Comparison of ENCODE assay signal across 8 cellular contexts in the genomic region with DNA sequence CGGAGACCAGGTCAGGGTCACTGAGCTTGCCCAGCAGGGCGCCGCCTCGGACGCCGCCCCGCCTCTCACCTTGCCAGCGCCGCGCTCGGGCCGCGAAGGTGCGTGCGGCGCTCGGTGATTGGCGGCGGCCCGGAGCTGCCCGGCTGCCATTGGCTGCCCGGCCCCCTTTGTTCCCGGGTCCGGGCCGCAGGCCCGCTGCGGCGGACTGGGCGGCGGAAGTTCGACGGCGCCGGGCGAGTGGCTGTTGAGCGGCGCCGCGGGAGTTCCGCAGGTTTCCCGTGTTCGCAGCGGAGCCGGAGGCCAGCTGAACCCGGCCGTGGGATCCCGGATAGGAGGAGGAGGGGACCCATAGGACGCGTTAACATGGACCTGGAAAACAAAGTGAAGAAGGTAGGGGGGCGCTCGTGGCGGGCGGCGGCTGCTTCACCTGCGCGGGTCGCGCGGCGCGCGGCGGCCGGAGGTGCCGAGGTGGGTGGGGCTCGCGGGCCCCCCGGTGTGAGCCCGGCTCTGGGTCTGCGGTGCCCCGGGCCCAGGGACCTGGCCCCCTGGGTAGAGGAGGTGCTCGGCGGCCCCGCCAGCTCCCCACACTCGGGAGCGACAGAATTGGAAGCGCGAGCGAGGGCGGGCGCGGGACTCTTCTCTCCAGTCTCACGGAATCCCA. TPM values are rescaled to one million over a fixed set of nuclear protein-coding genes. Genes with fewer than 3 reads are reported as not detected.
A peak's percentile ranks its signal among the peaks of the same experiment; 100 is the strongest.
DNase-seq lines count a peak whose midpoint lies in the region; ATAC-seq and TF ChIP-seq lines count a peak whose summit lies in the region.

A gene with protein sequence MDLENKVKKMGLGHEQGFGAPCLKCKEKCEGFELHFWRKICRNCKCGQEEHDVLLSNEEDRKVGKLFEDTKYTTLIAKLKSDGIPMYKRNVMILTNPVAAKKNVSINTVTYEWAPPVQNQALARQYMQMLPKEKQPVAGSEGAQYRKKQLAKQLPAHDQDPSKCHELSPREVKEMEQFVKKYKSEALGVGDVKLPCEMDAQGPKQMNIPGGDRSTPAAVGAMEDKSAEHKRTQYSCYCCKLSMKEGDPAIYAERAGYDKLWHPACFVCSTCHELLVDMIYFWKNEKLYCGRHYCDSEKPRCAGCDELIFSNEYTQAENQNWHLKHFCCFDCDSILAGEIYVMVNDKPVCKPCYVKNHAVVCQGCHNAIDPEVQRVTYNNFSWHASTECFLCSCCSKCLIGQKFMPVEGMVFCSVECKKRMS (plus strand): TSS at position 195 of the 661 bp plus-strand sequence. CDS start 169 bp downstream, at position 364.

- H3K27me3 ChIP-seq in DOHH2 (ENCODE audit: control insufficient read depth, low read length) (no peaks in the 10 kb centered on the region), iPS-15b (ENCODE audit: control insufficient read depth, insufficient read depth, low read length) (peaks cover 19% of the 10 kb centered on the region), spleen (replicated peaks in 1 of 7) (no peaks in the 10 kb centered on the region)

- H3K27ac ChIP-seq in DOHH2 (ENCODE audit: low read depth, low read length) (peak within 1 kb of the TSS; percentile 80), angular gyrus (ENCODE audit: low read depth, low read length) (peak within 1 kb of the TSS; percentile 51), spleen (peak within 1 kb of the TSS; percentile 88 to 97 (median 95))

- ATAC-seq in GM21529 (IDR thresholded peaks at IDR 0.05; ENCODE audit: unreplicated experiment) = peak; percentile 78
- peak; percentile 60 for ATAC-seq in T-helper 17 cell

- TF ChIP-seq EP300 in Ishikawa (IDR thresholded peaks at IDR 0.05; ENCODE audit: borderline replicate concordance) = no peak; the same call in 1 of the 2 replicates

- H3K4me3 Mint-ChIP-seq in T-helper 17 cell = peak within 1 kb of the TSS; percentile 93

- DNase-seq in T-helper 17 cell = peak; percentile 42 to 61 (median 52)
- DNase-seq in spleen = peak; percentile 96
- DNase-seq in midbrain (lab: John Stamatoyannopoulos, UW) = no peak

- H3K4me2 ChIP-seq in DOHH2 (ENCODE audit: low read length) = peak within 1 kb of the TSS; percentile 92

- no peaks in the 10 kb centered on the region for H3K27me3 Mint-ChIP-seq in T-helper 17 cell

- H3K4me1 ChIP-seq in DOHH2 (ENCODE audit: control insufficient read depth, low read length) (peaks cover 30% of the 10 kb centered on the region), iPS-15b (ENCODE audit: control insufficient read depth, insufficient read depth, low read length) (no peaks in the 10 kb centered on the region), spleen (peaks cover 31 to 56% (median 45%) of the 10 kb centered on the region in 6 donors)

- 0 to 1% (median 1%) methylated on average over 42 to 83 of the region's 83 CpGs for whole genome bisulfite sequencing in spleen, 5 donors

- H3K4me3 ChIP-seq in DOHH2 (ENCODE audit: low read length) (peak within 1 kb of the TSS; percentile 90), iPS-15b (ENCODE audit: low read depth, low read length) (peak within 1 kb of the TSS; percentile 62), spleen (peak within 1 kb of the TSS; percentile 63 to 89 (median 74))

- peaks cover 10% of the 10 kb centered on the region for H3F3A ChIP-seq in DOHH2 (ENCODE audit: control insufficient read depth, insufficient read depth)

- H3K36me3 ChIP-seq in DOHH2 (ENCODE audit: control insufficient read depth, low read length) = peaks cover 6% of the 10 kb centered on the region; the same call in 1 of the 2 replicates
- H3K36me3 ChIP-seq in iPS-15b (ENCODE audit: control insufficient read depth, insufficient read depth, low read length) = no peaks in the 10 kb centered on the region
- no peaks in the 10 kb centered on the region for H3K36me3 ChIP-seq in spleen

- H3K27ac Mint-ChIP-seq in T-helper 17 cell = peak within 1 kb of the TSS; percentile 98

- peaks cover 45% of the 10 kb centered on the region for H3K79me2 ChIP-seq in DOHH2 (ENCODE audit: control insufficient read depth, low read length)

- no peak for TF ChIP-seq RAD21 in Ishikawa (IDR thresholded peaks at IDR 0.05; ENCODE audit: low read depth)

- no peaks in the 10 kb centered on the region for H3K9me2 ChIP-seq in DOHH2 (replicated peaks; ENCODE audit: control insufficient read depth, low read length)

- peak within 1 kb of the TSS; percentile 16 for H3K9ac ChIP-seq in iPS-15b (ENCODE audit: low read depth, low read length)

- H3K9me3 ChIP-seq in DOHH2 (ENCODE audit: control insufficient read depth, insufficient read depth, low read length) (no peaks in the 10 kb centered on the region), T-helper 17 cell (ENCODE audit: control insufficient read depth, low read length, poor library complexity, severe bottlenecking) (no peaks in the 10 kb centered on the region), iPS-15b (ENCODE audit: control insufficient read depth, insufficient read depth, low read length) (no peaks in the 10 kb centered on the region), spleen (no peaks in the 10 kb centered on the region)

- TF ChIP-seq CTCF in DOHH2 (IDR thresholded peaks at IDR 0.05; ENCODE audit: low read depth, low read length, poor library complexity, severe bottlenecking) (peak; percentile 31), spleen (IDR thresholded peaks at IDR 0.05 in 8 of 11, conservative IDR thresholded peaks at IDR 0.05 in 3 of 11) (peak in 2 of 11 experiments; percentile 8 to 26)

- H3K36me3 Mint-ChIP-seq in T-helper 17 cell (ENCODE audit: low read depth) = no peaks in the 10 kb centered on the region

- TF ChIP-seq POLR2A in spleen (IDR thresholded peaks at IDR 0.05) = peak in 2 of 3 donors; percentile 9 to 59

- intact Hi-C loops in spleen (cut with DNase I; ENCODE audit: low total_unique reads) = no loop called here

- H4K20me1 ChIP-seq in DOHH2 (ENCODE audit: control insufficient read depth, insufficient read depth, low read depth, low read length) = peaks cover 12% of the 10 kb centered on the region; the same call in 1 of the 2 replicates

- peaks cover 39% of the 10 kb centered on the region for H3K4me1 Mint-ChIP-seq in T-helper 17 cell

TF ChIP-seq in Ishikawa, 13 proteins besides CTCF, POLR2A, EP300 and RAD21:
- TF ChIP-seq, protein P1, sequence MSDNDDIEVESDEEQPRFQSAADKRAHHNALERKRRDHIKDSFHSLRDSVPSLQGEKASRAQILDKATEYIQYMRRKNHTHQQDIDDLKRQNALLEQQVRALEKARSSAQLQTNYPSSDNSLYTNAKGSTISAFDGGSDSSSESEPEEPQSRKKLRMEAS (IDR thresholded peaks at IDR 0.05) = peak; percentile 47; the same call in 1 of the 2 replicates
- TF ChIP-seq TAF1 (IDR thresholded peaks at IDR 0.05; ENCODE audit: low read depth) (peak; percentile 55; the same call in 1 of the 2 replicates), CREB1 (IDR thresholded peaks at IDR 0.05; ENCODE audit: low read depth) (peak; percentile 19; the same call in 1 of the 2 replicates), TEAD4 (IDR thresholded peaks at IDR 0.05) (no peak), EGR1 (IDR thresholded peaks at IDR 0.05) (no peak)
TF ChIP-seq in Ishikawa: peak in this region for 3.

RNA-seq across cellular contexts. Expression of the gene that starts here (rescaled TPM):
- total RNA-seq in T-helper 17 cell (100 to 1,000 TPM; 107 to 108 TPM), spleen (10 to 100 TPM; 52.6 to 79.7 (median 66.4) TPM)
- polyA plus RNA-seq in spleen = 10 to 100 TPM; 28.5 to 34.9 (median 32.9) TPM
